Comparison of ENCODE assay signal across 1 cellular context in the genomic region with DNA sequence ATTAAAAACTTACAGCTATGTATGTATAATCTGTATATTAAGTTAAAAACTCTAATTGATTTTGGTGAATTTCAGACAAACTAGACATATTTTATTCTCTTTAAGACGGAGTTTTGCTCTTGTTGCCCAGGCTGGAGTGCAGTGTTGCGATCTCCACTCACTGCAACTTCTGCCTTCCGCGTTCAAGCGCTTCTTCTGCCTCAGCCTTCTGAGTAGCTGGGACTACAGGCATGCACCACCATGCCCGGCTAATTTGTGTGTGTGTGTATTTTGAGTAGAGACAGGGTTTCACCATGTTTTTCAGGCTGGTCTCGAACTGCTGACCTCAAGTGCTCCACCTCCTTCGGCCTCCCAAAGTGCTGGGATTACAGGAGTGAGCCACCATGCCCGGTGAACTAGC.
TF ChIP-seq lines count a peak whose summit lies in the region.

No MANE protein-coding gene starts in this region.

TF ChIP-seq in HEK293, 187 proteins besides CTCF, POLR2A, EP300 and RAD21:
- TF ChIP-seq, protein P1, sequence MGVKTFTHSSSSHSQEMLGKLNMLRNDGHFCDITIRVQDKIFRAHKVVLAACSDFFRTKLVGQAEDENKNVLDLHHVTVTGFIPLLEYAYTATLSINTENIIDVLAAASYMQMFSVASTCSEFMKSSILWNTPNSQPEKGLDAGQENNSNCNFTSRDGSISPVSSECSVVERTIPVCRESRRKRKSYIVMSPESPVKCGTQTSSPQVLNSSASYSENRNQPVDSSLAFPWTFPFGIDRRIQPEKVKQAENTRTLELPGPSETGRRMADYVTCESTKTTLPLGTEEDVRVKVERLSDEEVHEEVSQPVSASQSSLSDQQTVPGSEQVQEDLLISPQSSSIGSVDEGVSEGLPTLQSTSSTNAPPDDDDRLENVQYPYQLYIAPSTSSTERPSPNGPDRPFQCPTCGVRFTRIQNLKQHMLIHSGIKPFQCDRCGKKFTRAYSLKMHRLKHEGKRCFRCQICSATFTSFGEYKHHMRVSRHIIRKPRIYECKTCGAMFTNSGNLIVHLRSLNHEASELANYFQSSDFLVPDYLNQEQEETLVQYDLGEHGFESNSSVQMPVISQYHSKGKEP (tag by site-specific recombination; IDR thresholded peaks at IDR 0.05) = peak; percentile 64
